8 cellular contexts compared by ENCODE assay signal in genomic region chrX:68693481-68694410, GRCh38. TPM values are rescaled to one million over a fixed set of nuclear protein-coding genes. Genes with fewer than 3 reads are reported as not detected.
DNase-seq lines count a peak whose midpoint lies in the region; ATAC-seq and TF ChIP-seq lines count a peak whose summit lies in the region.

No MANE protein-coding gene starts in this region.

- H3K27me3 Mint-ChIP-seq in osteocyte (ENCODE audit: unreplicated experiment) = no peaks in the 10 kb centered on the region

- H3K4me3 Mint-ChIP-seq in osteocyte (ENCODE audit: unreplicated experiment) = peak overlapping the region; percentile 62

- DNase-seq in 8988T (peak; percentile 61), NB4 (ENCODE audit: low read depth) (peak; percentile 90), anterior cingulate cortex (lab: John Stamatoyannopoulos, UW) (peak in 37 of 58 donors; percentile 1 to 54 (median 17)), left ventricle myocardium superior (peak; percentile 87), osteocyte (ENCODE audit: extremely low spot score, unreplicated experiment) (no peak), GM10266 (ENCODE audit: extremely low spot score) (no peak), NCI-H2107 (lab: John Stamatoyannopoulos, UW) (no peak)

- H3K9me3 Mint-ChIP-seq in osteocyte (ENCODE audit: unreplicated experiment) = peaks cover 8% of the 10 kb centered on the region

- H3K4me1 Mint-ChIP-seq in osteocyte (ENCODE audit: unreplicated experiment) = peaks cover 3% of the 10 kb centered on the region

- no peaks in the 10 kb centered on the region for H3K36me3 Mint-ChIP-seq in osteocyte (ENCODE audit: unreplicated experiment)

- H3K4me3 ChIP-seq in NB4 (ENCODE audit: low read depth, low read length) = peak overlapping the region; percentile 72

- ATAC-seq in GM18861 (IDR thresholded peaks at IDR 0.05; ENCODE audit: unreplicated experiment) = peak; percentile 36
- peak; percentile 93 for ATAC-seq in left ventricle myocardium superior

- TF ChIP-seq POLR2A in NB4 (IDR thresholded peaks at IDR 0.05; ENCODE audit: extremely low read depth, insufficient read length) = peak; percentile 43

- H3K27ac Mint-ChIP-seq in osteocyte (ENCODE audit: unreplicated experiment) = no peak overlapping the region

- intact Hi-C loops in left ventricle myocardium superior (cut with micrococcal nuclease) = no loop called here

- no peak for TF ChIP-seq CTCF in NB4 (IDR thresholded peaks at IDR 0.05; ENCODE audit: low read depth, low read length)
- TF ChIP-seq CTCF in osteocyte (IDR thresholded peaks at IDR 0.05) = no peak
- no peak for TF ChIP-seq CTCF in GM10266 (IDR thresholded peaks at IDR 0.05; ENCODE audit: control insufficient read depth, insufficient read depth, low read depth, missing control alignments)

RNA-seq across cellular contexts. Expression of gene STARD8, which starts 46.3 kb away (rescaled TPM):
- total RNA-seq in left ventricle myocardium superior = 10.5 TPM
- 1.4 and 1.7 TPM in 2 replicates for total RNA-seq in osteocyte

Comparison
In these comparisons a context has a peak if more than half of its experiments do, and no peak if none do; other contexts are left out.
1. DNase-seq: peak in 8988T (single experiment), NB4 (single experiment), anterior cingulate cortex (37 of 58) and left ventricle myocardium superior (single experiment); none in osteocyte (single experiment), GM10266 (single experiment) and NCI-H2107 (single experiment).